ENCODE assay signal across 8 cellular contexts in the genomic region with DNA sequence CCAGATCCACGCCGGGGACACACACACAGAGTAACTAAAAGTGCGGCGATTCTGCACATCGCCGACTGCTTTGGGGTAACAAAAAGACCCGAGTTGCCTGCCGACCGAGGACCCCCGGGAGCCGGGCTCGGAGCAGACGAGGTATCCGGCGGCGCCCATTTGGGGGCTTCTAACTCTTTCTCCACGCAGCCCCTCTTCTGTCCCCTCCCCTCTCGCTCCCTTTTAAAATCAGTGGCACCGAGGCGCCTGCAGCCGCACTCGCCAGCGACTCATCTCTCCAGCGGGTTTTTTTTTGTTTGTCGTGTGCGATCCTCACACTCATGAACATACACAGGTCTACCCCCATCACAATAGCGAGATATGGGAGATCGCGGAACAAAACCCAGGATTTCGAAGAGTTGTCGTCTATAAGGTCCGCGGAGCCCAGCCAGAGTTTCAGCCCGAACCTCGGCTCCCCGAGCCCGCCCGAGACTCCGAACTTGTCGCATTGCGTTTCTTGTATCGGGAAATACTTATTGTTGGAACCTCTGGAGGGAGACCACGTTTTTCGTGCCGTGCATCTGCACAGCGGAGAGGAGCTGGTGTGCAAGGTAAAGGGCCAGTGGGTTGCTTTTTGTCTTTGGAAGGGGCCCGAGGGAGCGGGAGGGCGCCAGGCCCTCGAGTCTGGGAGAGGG. TPM values are rescaled to one million over a fixed set of nuclear protein-coding genes. Genes with fewer than 3 reads are reported as not detected.
DNase-seq lines count a peak whose midpoint lies in the region; ATAC-seq and TF ChIP-seq lines count a peak whose summit lies in the region.

No MANE protein-coding gene starts in this region.

- peaks cover 57% of the 10 kb centered on the region for H3K4me1 Mint-ChIP-seq in CD4-positive, alpha-beta T cell (ENCODE audit: low read depth)
- peaks cover 57% of the 10 kb centered on the region for H3K4me1 Mint-ChIP-seq in activated B cell treated with CpG ODN at 0.5 μM for 24 hours

- WGBS in ectodermal cell, 2 experiments = 0% methylated on average over 50 of the region's 50 CpGs

- peak overlapping the region; percentile 88 for H3K27ac ChIP-seq in CD4-positive, alpha-beta T cell (ENCODE audit: low read depth, low read length)
- H3K27ac ChIP-seq in ectodermal cell (ENCODE audit: insufficient read depth, low read depth, low read length, poor library complexity, severe bottlenecking) (peak overlapping the region; percentile 87), tibial artery (peak overlapping the region; percentile 91 to 93)

- peak in 9 of 10 experiments; percentile 16 to 50 (median 26) for DNase-seq in CD4-positive, alpha-beta T cell
- peak; percentile 29 for DNase-seq in HT1080 (ENCODE audit: low read depth)
- peak; percentile 43 for DNase-seq in activated B cell treated with CpG ODN at 0.5 μM for 24 hours
- peak in 1 of 2 donors; percentile 72 for DNase-seq in tibial artery
- no peak for DNase-seq in occipital lobe (lab: John Stamatoyannopoulos, UW)
- DNase-seq in ACHN = no peak

- peaks cover 25% of the 10 kb centered on the region for H3K4me1 ChIP-seq in ectodermal cell (ENCODE audit: control insufficient read depth, insufficient read depth, low read length)
- H3K4me1 ChIP-seq in mucosa of stomach (ENCODE audit: control insufficient read depth, insufficient read depth, low read length) = peaks cover 32% of the 10 kb centered on the region
- peaks cover 3 to 66% (median 34%) of the 10 kb centered on the region in 4 donors for H3K4me1 ChIP-seq in tibial artery

- CTCF ChIA-PET in CD4-positive, alpha-beta T cell (lab: Charles Lee) = interaction anchor here (0.7 to 3.2 kb wide), 7 partner anchors 9 to 851 kb away, joined by 3 to 26 read pairs (median 4); no protein-coding TSS in a partner anchor
- CTCF ChIA-PET in activated B cell treated with CpG ODN at 0.5 μM for 24 hours (lab: Charles Lee) = interaction anchor here (0.8 to 4.2 kb wide), 14 partner anchors 8 to 938 kb away, joined by 3 to 64 read pairs (median 6); no protein-coding TSS in a partner anchor

- H3K9me3 ChIP-seq in CD4-positive, alpha-beta T cell (ENCODE audit: control insufficient read depth, low read length) = no peaks in the 10 kb centered on the region
- H3K9me3 ChIP-seq in ectodermal cell (ENCODE audit: control insufficient read depth, low read length) (no peaks in the 10 kb centered on the region), mucosa of stomach (ENCODE audit: control insufficient read depth, low read length) (no peaks in the 10 kb centered on the region), tibial artery (no peaks in the 10 kb centered on the region)

- peak; percentile 7 for ATAC-seq in CD4-positive, alpha-beta T cell (ENCODE audit: poor library complexity)
- ATAC-seq in activated B cell treated with CpG ODN at 0.5 μM for 24 hours (ENCODE audit: low read depth) = no peak

- peaks cover 51% of the 10 kb centered on the region for H3K36me3 Mint-ChIP-seq in CD4-positive, alpha-beta T cell (ENCODE audit: low read depth)
- H3K36me3 Mint-ChIP-seq in activated B cell treated with CpG ODN at 0.5 μM for 24 hours (ENCODE audit: low read depth) = peaks cover 24% of the 10 kb centered on the region

- peak overlapping the region; percentile 100 for H3K4me3 Mint-ChIP-seq in CD4-positive, alpha-beta T cell
- peak overlapping the region; percentile 97 for H3K4me3 Mint-ChIP-seq in activated B cell treated with CpG ODN at 0.5 μM for 24 hours

- POLR2A ChIA-PET in CD4-positive, alpha-beta T cell (lab: Charles Lee) = interaction anchor here (0.6 to 4.2 kb wide), 38 partner anchors 9 to 939 kb away, joined by 3 to 73 read pairs (median 4); no protein-coding TSS in a partner anchor
- POLR2A ChIA-PET in activated B cell treated with CpG ODN at 0.5 μM for 24 hours (lab: Charles Lee) = interaction anchor here (0.7 to 3.8 kb wide), 8 partner anchors 10 to 889 kb away, joined by 3 to 33 read pairs (median 13); no protein-coding TSS in a partner anchor

- H3K4me3 ChIP-seq in ectodermal cell (ENCODE audit: insufficient read depth, low read depth, low read length) = peak overlapping the region; percentile 88
- peak overlapping the region; percentile 75 for H3K4me3 ChIP-seq in mucosa of stomach (ENCODE audit: low read length)
- H3K4me3 ChIP-seq in tibial artery = peak overlapping the region; percentile 80 to 89

- no peaks in the 10 kb centered on the region for H3K27me3 ChIP-seq in CD4-positive, alpha-beta T cell (ENCODE audit: control insufficient read depth, insufficient read depth, low read length)
- H3K27me3 ChIP-seq in ectodermal cell (ENCODE audit: control insufficient read depth, insufficient read depth, low read length, poor library complexity, severe bottlenecking) (no peaks in the 10 kb centered on the region), mucosa of stomach (ENCODE audit: control insufficient read depth, insufficient read depth, low read length) (no peaks in the 10 kb centered on the region), tibial artery (no peaks in the 10 kb centered on the region)

- H3K36me3 ChIP-seq in ectodermal cell (ENCODE audit: control insufficient read depth, insufficient read depth, low read length) = no peaks in the 10 kb centered on the region
- H3K36me3 ChIP-seq in mucosa of stomach (ENCODE audit: control insufficient read depth, insufficient read depth, low read length) = no peaks in the 10 kb centered on the region
- peaks cover 0 to 2% (median 0%) of the 10 kb centered on the region in 3 donors for H3K36me3 ChIP-seq in tibial artery

- intact Hi-C loops in CD4-positive, alpha-beta T cell (cut with DNase I, micrococcal nuclease) = loop anchor here (1.0 to 10.0 kb wide), 10 partner anchors 10 to 889 kb away; no protein-coding TSS in a partner anchor
- intact Hi-C loops in activated B cell treated with CpG ODN at 0.5 μM for 24 hours (cut with micrococcal nuclease) = loop anchor here (1.0 to 10.0 kb wide), 18 partner anchors 10 to 1563 kb away; a partner anchor contains a TSS
- intact Hi-C loops in tibial artery (cut with DNase I; ENCODE audit: low total_unique reads) = loop anchor here (5.0 to 10.0 kb wide), 6 partner anchors 161 to 856 kb away; no protein-coding TSS in a partner anchor

- no peaks in the 10 kb centered on the region for H3K27me3 Mint-ChIP-seq in CD4-positive, alpha-beta T cell
- H3K27me3 Mint-ChIP-seq in activated B cell treated with CpG ODN at 0.5 μM for 24 hours = no peaks in the 10 kb centered on the region

- TF ChIP-seq CTCF in CD4-positive, alpha-beta T cell (IDR thresholded peaks at IDR 0.05) = no peak
- TF ChIP-seq CTCF in activated B cell treated with CpG ODN at 0.5 μM for 24 hours (IDR thresholded peaks at IDR 0.05) (no peak), tibial artery (IDR thresholded peaks at IDR 0.05) (no peak)

- peak overlapping the region; percentile 89 for H3K9ac ChIP-seq in mucosa of stomach (ENCODE audit: low read length)

- no peaks in the 10 kb centered on the region for H3K9me3 Mint-ChIP-seq in CD4-positive, alpha-beta T cell
- H3K9me3 Mint-ChIP-seq in activated B cell treated with CpG ODN at 0.5 μM for 24 hours = no peaks in the 10 kb centered on the region

- peak overlapping the region; percentile 93 for H3K27ac Mint-ChIP-seq in CD4-positive, alpha-beta T cell
- H3K27ac Mint-ChIP-seq in activated B cell treated with CpG ODN at 0.5 μM for 24 hours = peak overlapping the region; percentile 91

- in situ Hi-C loops in ACHN (cut with HindIII; ENCODE audit: low pct_ligation_motif_present, low pct_unique_long_range_greater_than_20kb, low sequenced_read_pairs) = no loop called here

RNA-seq across cellular contexts. Expression of a gene that starts 1.4 kb away (rescaled TPM):
- 100 to 1,000 TPM in 1 of 2 experiments, 10 to 100 TPM in 1; 91.3 to 102 TPM for total RNA-seq in CD4-positive, alpha-beta T cell
- total RNA-seq in HT1080 (2014; rRNA removed; shearing (Covaris generic)) = 15.1 and 16.6 TPM in 2 replicates
- polyA plus RNA-seq in HT1080 (2015; cell fraction: cytosol; rRNA removed) = 9.6 and 10.4 TPM in 2 replicates
- 23.5 and 33.0 TPM in 2 replicates for polyA plus RNA-seq in HT1080 (2015; cell fraction: nucleus; rRNA removed)
- total RNA-seq in activated B cell treated with CpG ODN at 0.5 μM for 24 hours (17.7 and 19.3 TPM in 2 replicates), occipital lobe (122 TPM)
- polyA plus RNA-seq in ectodermal cell (2013, experiment 1 of 4) = 103 TPM
- 114 TPM for polyA plus RNA-seq in ectodermal cell (2013, experiment 2 of 4)
- polyA plus RNA-seq in ectodermal cell (2013, experiment 3 of 4) = 95.1 TPM
- polyA plus RNA-seq in ectodermal cell (2013, experiment 4 of 4) = 105 TPM

Comparison
In these comparisons a context has a peak if more than half of its experiments do, and no peak if none do; other contexts are left out.
1. DNase-seq: peak in CD4-positive, alpha-beta T cell (9 of 10), HT1080 (single experiment) and activated B cell treated with CpG ODN at 0.5 μM for 24 hours (single experiment); none in occipital lobe (single experiment) and ACHN (single experiment).
2. Peak in every context shown above with its lines, with median percentiles within 50 percentile points of each other: H3K27ac ChIP-seq and H3K4me3 ChIP-seq.